9 cellular contexts compared by ENCODE assay signal in the genomic region with DNA sequence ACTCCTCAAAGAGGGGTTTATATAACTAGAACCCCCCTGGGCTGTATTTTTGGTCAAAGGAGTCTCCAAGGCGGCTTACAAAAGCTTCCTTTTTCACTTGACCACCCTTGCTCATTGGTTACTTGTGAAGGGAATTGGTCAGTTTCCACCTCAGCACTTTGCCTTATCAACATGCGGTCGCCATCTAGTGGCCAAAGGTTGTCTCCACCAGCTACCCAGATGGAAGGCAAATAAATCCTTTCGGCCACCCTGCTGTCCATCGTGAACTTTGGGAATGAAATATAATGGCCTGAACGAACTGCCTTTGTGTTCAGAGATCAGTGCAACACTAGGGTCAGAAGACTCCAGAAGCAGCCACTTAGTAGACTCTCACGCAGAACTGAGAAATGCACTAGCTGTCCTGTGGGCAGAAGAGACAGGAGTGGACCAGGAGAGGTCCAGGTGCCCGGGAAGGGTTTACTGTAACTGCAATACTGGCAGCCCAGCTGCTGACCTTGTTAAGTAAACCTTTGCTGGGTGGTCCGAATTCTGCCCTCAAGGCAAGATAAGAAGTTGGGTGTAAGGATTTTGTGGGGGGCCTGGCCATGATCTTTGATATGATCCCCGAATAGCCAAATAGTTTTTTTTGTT.
DNase-seq lines count a peak whose midpoint lies in the region; ATAC-seq and TF ChIP-seq lines count a peak whose summit lies in the region.
"Had no signal": no experiment of that assay in that cellular context is flagged by ENCODE, and none has a peak within 500 bp of the region (broad histone marks: within the 10 kb centered on the region; RNA-seq: fewer than 3 reads in every experiment).

No MANE protein-coding gene starts in this region.

- POLR2A ChIA-PET in activated CD8-positive, alpha-beta T cell treated with anti-CD3 and anti-CD28 coated beads, Interleukin-2, amount 10 ng/mL, durations not matched to agents 7 days and 5 days (lab: Charles Lee): no interaction called here

- no peak for TF ChIP-seq EP300 in esophagus muscularis mucosa (IDR thresholded peaks at IDR 0.05)

- no peaks in the 10 kb centered on the region for H3K79me1 ChIP-seq in H9 (ENCODE audit: insufficient read depth, low read depth, low read length, poor library complexity, severe bottlenecking)

- ATAC-seq in activated CD8-positive, alpha-beta T cell treated with anti-CD3 and anti-CD28 coated beads, Interleukin-2, amount 10 ng/mL, durations not matched to agents 7 days and 5 days: peak; percentile 73
- ATAC-seq in naive B cell (ENCODE audit: low read depth in 2 of 2) (no peak), thoracic aorta (ENCODE audit: insufficient number of reproducible peaks, low FRiP score, low read depth) (no peak)

- no CpG with 5 or more reads among the region's 10 CpGs for WGBS in H9 (ENCODE audit: extremely low coverage, insufficient read length, low lambda C conversion rate)
- WGBS in esophagus muscularis mucosa: 26% methylated on average over 10 of the region's 10 CpGs

- H3K27ac Mint-ChIP-seq in H9 (no peak overlapping the region; a peak in 1 of 7 replicates), naive B cell (peak overlapping the region in 1 of 6 donors; percentile 49)
- H3K27ac Mint-ChIP-seq in activated CD8-positive, alpha-beta T cell treated with anti-CD3 and anti-CD28 coated beads, Interleukin-2, amount 10 ng/mL, durations not matched to agents 7 days and 5 days: no peak overlapping the region

- no peak overlapping the region for H3K4me2 ChIP-seq in H9 (ENCODE audit: insufficient read depth, insufficient read length, low read length)

- H3K4me3 Mint-ChIP-seq in H9 (no peak overlapping the region), naive B cell (no peak overlapping the region)
- H3K4me3 Mint-ChIP-seq in activated CD8-positive, alpha-beta T cell treated with anti-CD3 and anti-CD28 coated beads, Interleukin-2, amount 10 ng/mL, durations not matched to agents 7 days and 5 days: no peak overlapping the region
- H3K4me3 Mint-ChIP-seq: central memory CD8-positive, alpha-beta T cell had no signal

- H3K27me3 ChIP-seq in H9 (ENCODE audit: insufficient read depth, low read length) (no peaks in the 10 kb centered on the region), esophagus muscularis mucosa (no peaks in the 10 kb centered on the region), thoracic aorta (replicated peaks; ENCODE audit: insufficient read depth) (no peaks in the 10 kb centered on the region)

- H2BK20ac ChIP-seq in H9 (ENCODE audit: low read depth, low read length, poor library complexity, severe bottlenecking): no peak overlapping the region

- H4K20me1 ChIP-seq in H9 (ENCODE audit: control insufficient read depth, insufficient read depth, insufficient read length): no peaks in the 10 kb centered on the region

- no peak overlapping the region for H3K4ac ChIP-seq in H9 (ENCODE audit: low read depth, low read length)

- no peak overlapping the region for H3K9ac ChIP-seq in H9 (ENCODE audit: extremely low read depth, insufficient read length, low read length)

- no peaks in the 10 kb centered on the region for H3K4me1 ChIP-seq in H9 (ENCODE audit: insufficient read depth, low read length)
- H3K4me1 ChIP-seq in esophagus muscularis mucosa: peaks cover 23 to 26% (median 24%) of the 10 kb centered on the region in 4 donors
- no peaks in the 10 kb centered on the region for H3K4me1 ChIP-seq in thoracic aorta (ENCODE audit: control insufficient read depth in 1 of 2, low read depth in 2 of 2)

- TF ChIP-seq POLR2A in esophagus muscularis mucosa (IDR thresholded peaks at IDR 0.05; ENCODE audit: low read depth): no peak

- H4K91ac ChIP-seq in H9 (ENCODE audit: insufficient read length, low read depth, low read length): no peak overlapping the region

- no peaks in the 10 kb centered on the region for H3K79me2 ChIP-seq in H9 (ENCODE audit: insufficient read depth, low read length)

- H2AK5ac ChIP-seq in H9 (ENCODE audit: insufficient read length, low read length): no peak overlapping the region

- intact Hi-C loops in esophagus muscularis mucosa (cut with DNase I): loop anchor here (2.0 to 5.0 kb wide), 2 partner anchors 186 to 216 kb away; no protein-coding TSS in a partner anchor

- H2BK120ac ChIP-seq in H9 (ENCODE audit: low read depth, low read length, poor library complexity, severe bottlenecking): no peak overlapping the region

- H3K4me3 ChIP-seq in esophagus muscularis mucosa (no peak overlapping the region), thoracic aorta (no peak overlapping the region)

- TF ChIP-seq CTCF in H9 (conservative IDR thresholded peaks at IDR 0.05) (peak; percentile 92), esophagus muscularis mucosa (IDR thresholded peaks at IDR 0.05) (peak; percentile 89 to 93 (median 92)), thoracic aorta (IDR thresholded peaks at IDR 0.05) (peak; percentile 80)

- H3K27ac ChIP-seq in H9 (ENCODE audit: insufficient read length, low read depth, low read length) (no peak overlapping the region), esophagus muscularis mucosa (replicated peaks in 1 of 4) (peak overlapping the region in 2 of 4 donors; percentile 27 to 45), thoracic aorta (no peak overlapping the region)

- no peak overlapping the region for H3K23ac ChIP-seq in H9 (ENCODE audit: insufficient read length, low read depth, low read length)

- H3K36me3 ChIP-seq in esophagus muscularis mucosa (peaks cover 4 to 35% (median 29%) of the 10 kb centered on the region in 4 donors), thoracic aorta (no peaks in the 10 kb centered on the region)

- no peak overlapping the region for H3T11ph ChIP-seq in H9 (ENCODE audit: low read length)

- CTCF ChIA-PET in activated CD8-positive, alpha-beta T cell treated with anti-CD3 and anti-CD28 coated beads, Interleukin-2, amount 10 ng/mL, durations not matched to agents 7 days and 5 days (lab: Charles Lee): interaction anchor here (0.8 to 12.5 kb wide), 45 partner anchors 11 to 422 kb away, joined by 3 to 163 read pairs (median 5); a partner anchor contains a TSS

- peak; percentile 30 for DNase-seq in NCI-H1436 (lab: John Stamatoyannopoulos, UW)
- DNase-seq in NCI-H1436 treated with DMSO at 0.1 percent for 48 hours (lab: John Stamatoyannopoulos, UW): no peak
- peak; percentile 81 for DNase-seq in H9
- DNase-seq in NCI-H2227 (lab: John Stamatoyannopoulos, UW; ENCODE audit: unreplicated experiment): peak; percentile 67
- peak; percentile 59 for DNase-seq in activated CD8-positive, alpha-beta T cell treated with anti-CD3 and anti-CD28 coated beads, Interleukin-2, amount 10 ng/mL, durations not matched to agents 7 days and 5 days
- peak; percentile 95 for DNase-seq in esophagus muscularis mucosa (ENCODE audit: extremely low spot score)
- DNase-seq in naive B cell: peak; percentile 9
- DNase-seq in thoracic aorta (ENCODE audit: low spot score): peak; percentile 56

- H3K4me1 Mint-ChIP-seq in H9: peaks cover 7 to 10% of the 10 kb centered on the region in 2 experiments
- H3K4me1 Mint-ChIP-seq in activated CD8-positive, alpha-beta T cell treated with anti-CD3 and anti-CD28 coated beads, Interleukin-2, amount 10 ng/mL, durations not matched to agents 7 days and 5 days (ENCODE audit: low read depth): no peaks in the 10 kb centered on the region
- H3K4me1 Mint-ChIP-seq in naive B cell: no peaks in the 10 kb centered on the region
- H3K4me1 Mint-ChIP-seq: central memory CD8-positive, alpha-beta T cell had no signal

- H3K18ac ChIP-seq in H9 (ENCODE audit: insufficient read length, low read depth, low read length): no peak overlapping the region

- H3K36me3 Mint-ChIP-seq in H9 (ENCODE audit: insufficient read depth in 1 of 3, low read depth in 3 of 3): peaks cover 0 to 15% (median 4%) of the 10 kb centered on the region in 3 experiments; a peak in 4 of 7 replicates
- H3K36me3 Mint-ChIP-seq in activated CD8-positive, alpha-beta T cell treated with anti-CD3 and anti-CD28 coated beads, Interleukin-2, amount 10 ng/mL, durations not matched to agents 7 days and 5 days (ENCODE audit: low read depth): peaks cover 12% of the 10 kb centered on the region
- H3K36me3 Mint-ChIP-seq in naive B cell: peaks cover 4 to 9% of the 10 kb centered on the region in 2 donors

- no peak overlapping the region for H2BK5ac ChIP-seq in H9 (ENCODE audit: insufficient read length, low read length)

- H3K14ac ChIP-seq in H9 (ENCODE audit: insufficient read depth, low read length): no peak overlapping the region

- H4K5ac ChIP-seq in H9 (ENCODE audit: insufficient read length, low read depth, low read length): no peak overlapping the region

- H3K23me2 ChIP-seq in H9 (ENCODE audit: insufficient read length, low read depth, low read length, poor library complexity, severe bottlenecking): no peaks in the 10 kb centered on the region

- H2AFZ ChIP-seq in H9 (ENCODE audit: low read length): no peak overlapping the region

- no peak overlapping the region for H3K56ac ChIP-seq in H9 (ENCODE audit: insufficient read length, low read depth, low read length)

- H3K27me3 Mint-ChIP-seq in H9 (ENCODE audit: low read depth) (no peaks in the 10 kb centered on the region), naive B cell (no peaks in the 10 kb centered on the region)
- no peaks in the 10 kb centered on the region for H3K27me3 Mint-ChIP-seq in activated CD8-positive, alpha-beta T cell treated with anti-CD3 and anti-CD28 coated beads, Interleukin-2, amount 10 ng/mL, durations not matched to agents 7 days and 5 days (ENCODE audit: low read depth)
- H3K27me3 Mint-ChIP-seq: central memory CD8-positive, alpha-beta T cell had no signal

- H3K9me3 ChIP-seq in H9 (ENCODE audit: control insufficient read depth, low read depth, low read length) (no peaks in the 10 kb centered on the region), esophagus muscularis mucosa (no peaks in the 10 kb centered on the region), thoracic aorta (no peaks in the 10 kb centered on the region)

- H2BK15ac ChIP-seq in H9 (ENCODE audit: low read depth, low read length): no peak overlapping the region

- H2BK12ac ChIP-seq in H9 (ENCODE audit: insufficient read length, low read depth, low read length): no peak overlapping the region

- H3K9me3 Mint-ChIP-seq in H9 (no peaks in the 10 kb centered on the region), naive B cell (no peaks in the 10 kb centered on the region)
- H3K9me3 Mint-ChIP-seq in activated CD8-positive, alpha-beta T cell treated with anti-CD3 and anti-CD28 coated beads, Interleukin-2, amount 10 ng/mL, durations not matched to agents 7 days and 5 days (ENCODE audit: insufficient read depth): no peaks in the 10 kb centered on the region
- H3K9me3 Mint-ChIP-seq: central memory CD8-positive, alpha-beta T cell had no signal

- no peak overlapping the region for H4K8ac ChIP-seq in H9 (replicated peaks; ENCODE audit: insufficient read length, low read depth, low read length)
